ENCODE assay signal across 15 cellular contexts in genomic region chr7:147607151-147607800, GRCh38.
DNase-seq lines count a peak whose midpoint lies in the region; ATAC-seq and TF ChIP-seq lines count a peak whose summit lies in the region.
"Had no signal": no experiment of that assay in that cellular context is flagged by ENCODE, and none has a peak within 500 bp of the region (broad histone marks: within the 10 kb centered on the region; RNA-seq: fewer than 3 reads in every experiment).

No MANE protein-coding gene starts in this region.

- 0 out of 2 replicates have a peak overlapping the region, but pooled peaks have one; percentile 14 for H3K4me3 ChIP-seq in HUES48 (ENCODE audit: low read depth, low read length)
- H3K4me3 ChIP-seq in iPS-20b (ENCODE audit: low read length), result peak overlapping the region; percentile 38; the same call in 1 of the 2 replicates
- no peak overlapping the region for H3K4me3 ChIP-seq in neuronal stem cell (ENCODE audit: low read length in 2 of 2)
- H3K4me3 ChIP-seq in trophoblast cell (ENCODE audit: low read depth, low read length), result no peak overlapping the region

- H3K79me1 ChIP-seq in neuronal stem cell (ENCODE audit: low read depth, low read length) (no peaks in the 10 kb centered on the region), trophoblast cell (ENCODE audit: low read length) (no peaks in the 10 kb centered on the region)

- POLR2A ChIA-PET in WTC11 (lab: Charles Lee), result no interaction called here
- POLR2A ChIA-PET in activated CD4-positive, alpha-beta T cell treated with anti-CD3 and anti-CD28 coated beads, Interleukin-2, amount 10 ng/mL, durations not matched to agents 7 days and 5 days (lab: Charles Lee), result no interaction called here

- no peak for TF ChIP-seq CTCF in WTC11 (IDR thresholded peaks at IDR 0.05)

- peaks cover 13% of the 10 kb centered on the region for H3K9me3 Mint-ChIP-seq in WTC11
- peaks cover 5% of the 10 kb centered on the region for H3K9me3 Mint-ChIP-seq in activated CD4-positive, alpha-beta T cell treated with anti-CD3 and anti-CD28 coated beads, Interleukin-2, amount 10 ng/mL, durations not matched to agents 7 days and 5 days

- no peak overlapping the region for H4K91ac ChIP-seq in neuronal stem cell (ENCODE audit: low read depth, low read length, poor library complexity)
- no peak overlapping the region for H4K91ac ChIP-seq in trophoblast cell (ENCODE audit: low read depth, low read length)

- H2AK5ac ChIP-seq in neuronal stem cell (ENCODE audit: low read depth, low read length), result no peak overlapping the region
- H2AK5ac ChIP-seq in trophoblast cell (ENCODE audit: low read length), result no peak overlapping the region

- H2BK15ac ChIP-seq in neuronal stem cell (ENCODE audit: low read length), result no peak overlapping the region

- peak; percentile 89 for ATAC-seq in WTC11
- ATAC-seq: Panc1 had no signal

- no peaks in the 10 kb centered on the region for H3K79me2 ChIP-seq in trophoblast cell (ENCODE audit: control insufficient read depth, insufficient read depth, low read length, poor library complexity)

- H3K18ac ChIP-seq in neuronal stem cell (ENCODE audit: low read length), result no peak overlapping the region
- no peak overlapping the region for H3K18ac ChIP-seq in trophoblast cell (ENCODE audit: low read length)

- H3K14ac ChIP-seq in neuronal stem cell (ENCODE audit: low read length) (no peak overlapping the region), trophoblast cell (ENCODE audit: low read length) (no peak overlapping the region)

- H3K36me3 Mint-ChIP-seq in WTC11, result peaks cover 15% of the 10 kb centered on the region
- H3K36me3 Mint-ChIP-seq in activated CD4-positive, alpha-beta T cell treated with anti-CD3 and anti-CD28 coated beads, Interleukin-2, amount 10 ng/mL, durations not matched to agents 7 days and 5 days (ENCODE audit: low read depth), result no peaks in the 10 kb centered on the region
- H3K36me3 Mint-ChIP-seq: CD14-positive monocyte had no signal

- CTCF ChIA-PET in WTC11 (lab: Charles Lee), result no interaction called here
- CTCF ChIA-PET in activated CD4-positive, alpha-beta T cell treated with anti-CD3 and anti-CD28 coated beads, Interleukin-2, amount 10 ng/mL, durations not matched to agents 7 days and 5 days (lab: Charles Lee), result no interaction called here

- H2BK120ac ChIP-seq in neuronal stem cell (ENCODE audit: low read depth, low read length), result no peak overlapping the region
- H2BK120ac ChIP-seq in trophoblast cell (ENCODE audit: insufficient read depth, low read length, poor library complexity), result no peak overlapping the region

- no peak overlapping the region for H2BK12ac ChIP-seq in neuronal stem cell (ENCODE audit: low read length)
- no peak overlapping the region for H2BK12ac ChIP-seq in trophoblast cell (ENCODE audit: low read length)

- H2BK5ac ChIP-seq in neuronal stem cell (ENCODE audit: low read length) (no peak overlapping the region), trophoblast cell (ENCODE audit: low read depth, low read length, poor library complexity) (no peak overlapping the region)

- H3K27me3 ChIP-seq in HUES48 (ENCODE audit: control insufficient read depth, insufficient read depth, low read length) (peaks cover 7% of the 10 kb centered on the region), iPS-20b (ENCODE audit: insufficient read depth, low read length) (peaks cover 14% of the 10 kb centered on the region), neuronal stem cell (ENCODE audit: control insufficient read depth in 3 of 3, insufficient read depth in 3 of 3, low read depth in 1 of 3, low read length in 3 of 3) (no peaks in the 10 kb centered on the region), trophoblast cell (ENCODE audit: insufficient read depth, low read length) (no peaks in the 10 kb centered on the region)

- H3K23ac ChIP-seq in neuronal stem cell (ENCODE audit: low read depth, low read length, poor library complexity) (no peak overlapping the region), trophoblast cell (ENCODE audit: low read length) (no peak overlapping the region)

- H3K4me3 Mint-ChIP-seq in WTC11, result no peak overlapping the region; the same call in 1 of the 2 replicates
- H3K4me3 Mint-ChIP-seq in activated CD4-positive, alpha-beta T cell treated with anti-CD3 and anti-CD28 coated beads, Interleukin-2, amount 10 ng/mL, durations not matched to agents 7 days and 5 days, result no peak overlapping the region
- H3K4me3 Mint-ChIP-seq: CD14-positive monocyte had no signal

- H4K12ac ChIP-seq in trophoblast cell (ENCODE audit: low read depth, low read length), result no peak overlapping the region

- H2AFZ ChIP-seq in neuronal stem cell (ENCODE audit: low read length) (no peak overlapping the region), trophoblast cell (ENCODE audit: insufficient read depth, low read length, poor library complexity) (no peak overlapping the region)

- WGBS in neuronal stem cell (ENCODE audit: extremely low coverage in 2 of 2, insufficient read length in 2 of 2, insufficient replicate concordance in 1 of 2), 2 donors, result no CpG with 5 or more reads among the region's 5 CpGs
- WGBS in trophoblast cell (ENCODE audit: extremely low coverage, insufficient coverage, insufficient read length), result no CpG with 5 or more reads among the region's 5 CpGs

- H3K27ac ChIP-seq in HUES48 (ENCODE audit: low read depth, low read length), result peak overlapping the region; percentile 84
- no peak overlapping the region for H3K27ac ChIP-seq in iPS-20b (ENCODE audit: low read length)
- H3K27ac ChIP-seq in neuronal stem cell (replicated peaks; ENCODE audit: low read length), result no peak overlapping the region
- no peak overlapping the region for H3K27ac ChIP-seq in trophoblast cell (ENCODE audit: low read depth, low read length)

- H3K4ac ChIP-seq in neuronal stem cell (ENCODE audit: low read length), result no peak overlapping the region
- no peak overlapping the region for H3K4ac ChIP-seq in trophoblast cell (ENCODE audit: low read depth, low read length)

- H3K9ac ChIP-seq in HUES48 (ENCODE audit: low read depth, low read length) (no peak overlapping the region), iPS-20b (ENCODE audit: low read depth, low read length) (no peak overlapping the region), neuronal stem cell (ENCODE audit: low read depth, low read length, poor library complexity) (no peak overlapping the region), trophoblast cell (ENCODE audit: low read length) (no peak overlapping the region)

- H3K36me3 ChIP-seq in HUES48 (ENCODE audit: control insufficient read depth, insufficient read depth, low read length) (no peaks in the 10 kb centered on the region), iPS-20b (ENCODE audit: insufficient read depth, low read depth, low read length) (no peaks in the 10 kb centered on the region), neuronal stem cell (replicated peaks in 1 of 2; ENCODE audit: control insufficient read depth in 2 of 2, insufficient read depth in 2 of 2, low read length in 2 of 2) (no peaks in the 10 kb centered on the region), trophoblast cell (ENCODE audit: control insufficient read depth in 1 of 2, insufficient read depth in 2 of 2, low read length in 2 of 2) (no peaks in the 10 kb centered on the region)

- H3K4me2 ChIP-seq in neuronal stem cell (ENCODE audit: insufficient read depth, low read length, poor library complexity, severe bottlenecking) (no peak overlapping the region), trophoblast cell (ENCODE audit: low read length) (no peak overlapping the region)

- H3K9me3 ChIP-seq in HUES48 (ENCODE audit: control insufficient read depth, insufficient read depth, low read length) (no peaks in the 10 kb centered on the region), iPS-20b (ENCODE audit: insufficient read depth, low read depth, low read length) (no peaks in the 10 kb centered on the region), neuronal stem cell (replicated peaks in 1 of 2; ENCODE audit: control insufficient read depth in 2 of 2, insufficient read depth in 1 of 2, low read depth in 1 of 2, low read length in 2 of 2) (no peaks in the 10 kb centered on the region), trophoblast cell (ENCODE audit: insufficient read depth, low read depth, low read length) (no peaks in the 10 kb centered on the region)

- H4K8ac ChIP-seq in neuronal stem cell (ENCODE audit: low read depth, low read length) (no peak overlapping the region), trophoblast cell (ENCODE audit: low read depth, low read length) (no peak overlapping the region)

- DNase-seq in WTC11 (ENCODE audit: low spot score) (peak; percentile 39), neuronal stem cell (ENCODE audit: low spot score) (peak; percentile 37), trophoblast cell (no peak), middle frontal gyrus (ENCODE audit: extremely low spot score, low spot score) (no peak)
- no peak for DNase-seq in activated CD4-positive, alpha-beta T cell treated with anti-CD3 and anti-CD28 coated beads, Interleukin-2, amount 10 ng/mL, durations not matched to agents 7 days and 5 days
- DNase-seq in activated CD4-positive, CD25-positive, alpha-beta regulatory T cell treated with anti-CD3 and anti-CD28 coated beads, Interleukin-2, amount 50 U/mL, for 72 hours, result no peak
- DNase-seq: ACHN, AML-193, DMS 273 treated with DMSO at 0.1 percent for 48 hours, NCI-H1105 treated with DMSO at 0.1 percent for 48 hours, NCI-H1694 treated with DMSO at 0.1 percent for 48 hours had no signal

- peaks cover 34% of the 10 kb centered on the region for H3K4me1 ChIP-seq in HUES48 (ENCODE audit: control insufficient read depth, insufficient read depth, low read length)
- peaks cover 30% of the 10 kb centered on the region for H3K4me1 ChIP-seq in iPS-20b (ENCODE audit: insufficient read depth, low read length)
- peaks cover 2 to 7% of the 10 kb centered on the region in 2 donors for H3K4me1 ChIP-seq in neuronal stem cell (ENCODE audit: control insufficient read depth in 2 of 2, insufficient read depth in 1 of 2, low read depth in 1 of 2, low read length in 2 of 2)
- no peaks in the 10 kb centered on the region for H3K4me1 ChIP-seq in trophoblast cell (ENCODE audit: control insufficient read depth in 1 of 2, insufficient read depth in 2 of 2, low read length in 2 of 2)

- peaks cover 21% of the 10 kb centered on the region for H3K27me3 Mint-ChIP-seq in WTC11 (ENCODE audit: low read depth)
- no peaks in the 10 kb centered on the region for H3K27me3 Mint-ChIP-seq in activated CD4-positive, alpha-beta T cell treated with anti-CD3 and anti-CD28 coated beads, Interleukin-2, amount 10 ng/mL, durations not matched to agents 7 days and 5 days

- peaks cover 61% of the 10 kb centered on the region for H3K4me1 Mint-ChIP-seq in WTC11
- no peaks in the 10 kb centered on the region for H3K4me1 Mint-ChIP-seq in activated CD4-positive, alpha-beta T cell treated with anti-CD3 and anti-CD28 coated beads, Interleukin-2, amount 10 ng/mL, durations not matched to agents 7 days and 5 days
- H3K4me1 Mint-ChIP-seq: CD14-positive monocyte had no signal

- no peak overlapping the region for H3K27ac Mint-ChIP-seq in WTC11
- no peak overlapping the region for H3K27ac Mint-ChIP-seq in activated CD4-positive, alpha-beta T cell treated with anti-CD3 and anti-CD28 coated beads, Interleukin-2, amount 10 ng/mL, durations not matched to agents 7 days and 5 days
- H3K27ac Mint-ChIP-seq: CD14-positive monocyte had no signal

Comparison
In these comparisons a context has a peak if more than half of its experiments do, and no peak if none do; other contexts are left out.
1. H3K4me3 ChIP-seq: peak in HUES48 (single experiment) and iPS-20b (single experiment); none in neuronal stem cell (0 of 2) and trophoblast cell (single experiment).
2. DNase-seq: peak in WTC11 (single experiment) and neuronal stem cell (single experiment); none in activated CD4-positive, alpha-beta T cell treated with anti-CD3 and anti-CD28 coated beads, Interleukin-2, amount 10 ng/mL, durations not matched to agents 7 days and 5 days (single experiment), activated CD4-positive, CD25-positive, alpha-beta regulatory T cell treated with anti-CD3 and anti-CD28 coated beads, Interleukin-2, amount 50 U/mL, for 72 hours (single experiment), trophoblast cell (0 of 2) and middle frontal gyrus (single experiment).